1 cellular context compared by ENCODE assay signal in the genomic region with DNA sequence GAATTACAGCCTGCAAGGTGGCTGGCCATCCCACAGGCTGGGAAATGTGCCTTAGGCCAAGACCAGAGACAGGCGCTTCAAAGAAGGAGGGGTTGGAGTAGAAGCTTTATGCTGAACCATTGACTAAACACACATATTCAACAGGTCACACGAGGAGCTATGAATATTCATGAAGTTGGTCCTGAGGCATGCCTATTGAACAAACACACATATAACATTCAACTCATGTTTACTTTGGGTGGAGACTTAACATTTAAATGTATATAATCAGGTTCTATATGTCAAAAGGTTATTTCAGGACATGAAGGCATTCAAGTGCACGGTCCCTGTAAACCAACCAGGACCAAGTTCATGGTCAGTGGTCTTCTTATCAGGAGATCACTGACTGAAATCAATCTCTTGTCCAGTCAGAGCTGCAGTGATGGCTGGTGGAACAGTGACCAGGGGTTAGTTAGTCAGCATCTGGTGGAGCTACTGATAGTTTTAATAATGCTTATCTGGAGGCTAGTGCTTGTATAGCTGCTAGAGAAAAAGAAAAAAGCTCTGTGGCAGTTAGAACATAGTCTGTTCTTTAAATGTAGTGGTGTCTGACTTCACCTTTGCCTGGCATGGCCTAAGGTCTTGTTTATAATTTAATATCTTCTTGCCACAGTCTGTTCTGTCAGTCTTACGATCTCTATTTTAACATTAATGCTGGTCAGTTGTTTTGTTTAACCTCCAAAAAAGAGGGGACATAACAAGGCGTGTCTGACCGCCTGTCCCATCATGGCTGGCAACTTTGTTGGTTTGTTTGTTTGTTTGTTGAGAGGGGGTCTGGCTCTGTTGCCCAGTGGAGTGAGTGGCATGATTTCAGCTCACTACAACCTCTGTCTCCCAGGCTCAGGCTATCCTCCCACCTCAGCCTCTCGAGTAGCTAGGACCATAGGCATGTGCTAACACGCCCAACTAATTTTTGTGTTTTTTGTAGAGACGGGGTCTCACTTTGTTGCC.
TF ChIP-seq lines count a peak whose summit lies in the region.

No MANE protein-coding gene starts in this region.

TF ChIP-seq in HepG2, 621 proteins besides CTCF, POLR2A, EP300 and RAD21:
- TF ChIP-seq, protein P1, sequence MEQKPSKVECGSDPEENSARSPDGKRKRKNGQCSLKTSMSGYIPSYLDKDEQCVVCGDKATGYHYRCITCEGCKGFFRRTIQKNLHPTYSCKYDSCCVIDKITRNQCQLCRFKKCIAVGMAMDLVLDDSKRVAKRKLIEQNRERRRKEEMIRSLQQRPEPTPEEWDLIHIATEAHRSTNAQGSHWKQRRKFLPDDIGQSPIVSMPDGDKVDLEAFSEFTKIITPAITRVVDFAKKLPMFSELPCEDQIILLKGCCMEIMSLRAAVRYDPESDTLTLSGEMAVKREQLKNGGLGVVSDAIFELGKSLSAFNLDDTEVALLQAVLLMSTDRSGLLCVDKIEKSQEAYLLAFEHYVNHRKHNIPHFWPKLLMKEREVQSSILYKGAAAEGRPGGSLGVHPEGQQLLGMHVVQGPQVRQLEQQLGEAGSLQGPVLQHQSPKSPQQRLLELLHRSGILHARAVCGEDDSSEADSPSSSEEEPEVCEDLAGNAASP (CRISPR knock-in tag; IDR thresholded peaks at IDR 0.05; ENCODE audit: borderline replicate concordance) = peak; percentile 88; the same call in 1 of the 2 replicates
- no peak for TF ChIP-seq ZNF329 (CRISPR knock-in tag; IDR thresholded peaks at IDR 0.05; ENCODE audit: low read depth)
- TF ChIP-seq ZNF367 (CRISPR knock-in tag; IDR thresholded peaks at IDR 0.05; ENCODE audit: borderline replicate concordance) = no peak
- TF ChIP-seq NFKB2 (CRISPR knock-in tag; IDR thresholded peaks at IDR 0.05; ENCODE audit: borderline replicate concordance) = no peak
- 0 out of 2 replicates have a peak, but pooled peaks have one; percentile 37 for TF ChIP-seq RARA (CRISPR knock-in tag; IDR thresholded peaks at IDR 0.05)
- no peak for TF ChIP-seq JDP2 (CRISPR knock-in tag; IDR thresholded peaks at IDR 0.05; ENCODE audit: borderline replicate concordance)
- peak; percentile 49; the same call in 1 of the 2 replicates for TF ChIP-seq RXRB (CRISPR knock-in tag; IDR thresholded peaks at IDR 0.05; ENCODE audit: borderline replicate concordance)
- TF ChIP-seq ZNF567 (CRISPR knock-in tag; IDR thresholded peaks at IDR 0.05; ENCODE audit: borderline replicate concordance) = no peak
- TF ChIP-seq, protein P2, sequence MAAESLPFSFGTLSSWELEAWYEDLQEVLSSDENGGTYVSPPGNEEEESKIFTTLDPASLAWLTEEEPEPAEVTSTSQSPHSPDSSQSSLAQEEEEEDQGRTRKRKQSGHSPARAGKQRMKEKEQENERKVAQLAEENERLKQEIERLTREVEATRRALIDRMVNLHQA (CRISPR knock-in tag; IDR thresholded peaks at IDR 0.05) = no peak
- TF ChIP-seq PITX1 (CRISPR knock-in tag; IDR thresholded peaks at IDR 0.05) = no peak
- peak; percentile 63 for TF ChIP-seq SKI (IDR thresholded peaks at IDR 0.05; ENCODE audit: partially characterized antibody)
- TF ChIP-seq MXD1 (CRISPR knock-in tag; IDR thresholded peaks at IDR 0.05) = no peak
- TF ChIP-seq, protein P3, sequence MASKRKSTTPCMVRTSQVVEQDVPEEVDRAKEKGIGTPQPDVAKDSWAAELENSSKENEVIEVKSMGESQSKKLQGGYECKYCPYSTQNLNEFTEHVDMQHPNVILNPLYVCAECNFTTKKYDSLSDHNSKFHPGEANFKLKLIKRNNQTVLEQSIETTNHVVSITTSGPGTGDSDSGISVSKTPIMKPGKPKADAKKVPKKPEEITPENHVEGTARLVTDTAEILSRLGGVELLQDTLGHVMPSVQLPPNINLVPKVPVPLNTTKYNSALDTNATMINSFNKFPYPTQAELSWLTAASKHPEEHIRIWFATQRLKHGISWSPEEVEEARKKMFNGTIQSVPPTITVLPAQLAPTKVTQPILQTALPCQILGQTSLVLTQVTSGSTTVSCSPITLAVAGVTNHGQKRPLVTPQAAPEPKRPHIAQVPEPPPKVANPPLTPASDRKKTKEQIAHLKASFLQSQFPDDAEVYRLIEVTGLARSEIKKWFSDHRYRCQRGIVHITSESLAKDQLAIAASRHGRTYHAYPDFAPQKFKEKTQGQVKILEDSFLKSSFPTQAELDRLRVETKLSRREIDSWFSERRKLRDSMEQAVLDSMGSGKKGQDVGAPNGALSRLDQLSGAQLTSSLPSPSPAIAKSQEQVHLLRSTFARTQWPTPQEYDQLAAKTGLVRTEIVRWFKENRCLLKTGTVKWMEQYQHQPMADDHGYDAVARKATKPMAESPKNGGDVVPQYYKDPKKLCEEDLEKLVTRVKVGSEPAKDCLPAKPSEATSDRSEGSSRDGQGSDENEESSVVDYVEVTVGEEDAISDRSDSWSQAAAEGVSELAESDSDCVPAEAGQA (IDR thresholded peaks at IDR 0.05; ENCODE audit: low read depth) = no peak
- TF ChIP-seq, protein P3 (CRISPR knock-in tag; IDR thresholded peaks at IDR 0.05; ENCODE audit: borderline replicate concordance) = no peak
TF ChIP-seq in HepG2: peak in this region for 4.
